ENCODE assay signal across 1 cellular context in genomic region chr17:64694207-64694606, GRCh38.
TF ChIP-seq lines count a peak whose summit lies in the region.

No MANE protein-coding gene starts in this region.

TF ChIP-seq in HepG2, 621 proteins besides CTCF, POLR2A, EP300 and RAD21 (continued from another document and continues in another):
- TF ChIP-seq ZHX2 (IDR thresholded peaks at IDR 0.05; ENCODE audit: low read depth) (peak; percentile 50; the same call in 1 of the 2 replicates), ZHX2 (CRISPR knock-in tag; IDR thresholded peaks at IDR 0.05; ENCODE audit: borderline replicate concordance) (no peak), FUBP1 (CRISPR knock-in tag; IDR thresholded peaks at IDR 0.05; ENCODE audit: borderline replicate concordance) (no peak), ZNF441 (CRISPR knock-in tag; IDR thresholded peaks at IDR 0.05; ENCODE audit: borderline replicate concordance) (no peak), ZSCAN21 (CRISPR knock-in tag; IDR thresholded peaks at IDR 0.05; ENCODE audit: borderline replicate concordance) (no peak), NFE2 (CRISPR knock-in tag; IDR thresholded peaks at IDR 0.05) (no peak), ZBTB20 (CRISPR knock-in tag; IDR thresholded peaks at IDR 0.05; ENCODE audit: borderline replicate concordance, low read depth) (no peak), MTF1 (CRISPR knock-in tag; IDR thresholded peaks at IDR 0.05) (no peak), SIN3B (IDR thresholded peaks at IDR 0.05; ENCODE audit: low read length) (no peak), ZNF83 (CRISPR knock-in tag; IDR thresholded peaks at IDR 0.05; ENCODE audit: borderline replicate concordance) (no peak), MAX (IDR thresholded peaks at IDR 0.05) (no peak), TERF1 (CRISPR knock-in tag; IDR thresholded peaks at IDR 0.05) (no peak), ZNF710 (CRISPR knock-in tag; IDR thresholded peaks at IDR 0.05; ENCODE audit: borderline replicate concordance) (peak; percentile 55; the same call in 1 of the 2 replicates), RCOR2 (CRISPR knock-in tag; IDR thresholded peaks at IDR 0.05) (peak; percentile 48; the same call in 1 of the 2 replicates), ZSCAN9 (CRISPR knock-in tag; IDR thresholded peaks at IDR 0.05; ENCODE audit: borderline replicate concordance) (peak; percentile 50; the same call in 1 of the 2 replicates), ZNF773 (CRISPR knock-in tag; IDR thresholded peaks at IDR 0.05; ENCODE audit: borderline replicate concordance) (no peak), NR2F1 (CRISPR knock-in tag; IDR thresholded peaks at IDR 0.05) (0 out of 4 replicates have a peak, but pooled peaks have one; percentile 29 to 54), RFXAP (CRISPR knock-in tag; IDR thresholded peaks at IDR 0.05; ENCODE audit: borderline replicate concordance) (0 out of 2 replicates have a peak, but pooled peaks have one; percentile 34), THAP8 (CRISPR knock-in tag; IDR thresholded peaks at IDR 0.05; ENCODE audit: borderline replicate concordance) (no peak), PAX8 (CRISPR knock-in tag; IDR thresholded peaks at IDR 0.05; ENCODE audit: borderline replicate concordance) (no peak), NCOA5 (CRISPR knock-in tag; IDR thresholded peaks at IDR 0.05) (no peak), POGZ (CRISPR knock-in tag; IDR thresholded peaks at IDR 0.05) (peak; percentile 59), EZH2 (conservative IDR thresholded peaks at IDR 0.05; ENCODE audit: low read depth, low read length) (no peak), ATF7 (IDR thresholded peaks at IDR 0.05) (0 out of 2 replicates have a peak, but pooled peaks have one; percentile 9), ATF7 (CRISPR knock-in tag; IDR thresholded peaks at IDR 0.05) (no peak), ZNF615 (CRISPR knock-in tag; IDR thresholded peaks at IDR 0.05; ENCODE audit: borderline replicate concordance) (no peak), GTF2F1 (IDR thresholded peaks at IDR 0.05; ENCODE audit: low read length) (no peak), ZNF260 (CRISPR knock-in tag; IDR thresholded peaks at IDR 0.05; ENCODE audit: borderline replicate concordance, low read depth) (no peak), GATAD2A (CRISPR knock-in tag; IDR thresholded peaks at IDR 0.05) (peak; percentile 94), DNMT1 (CRISPR knock-in tag; IDR thresholded peaks at IDR 0.05) (no peak), MIER3 (CRISPR knock-in tag; IDR thresholded peaks at IDR 0.05; ENCODE audit: borderline replicate concordance) (peak; percentile 89; the same call in 1 of the 2 replicates), ZBTB42 (CRISPR knock-in tag; IDR thresholded peaks at IDR 0.05) (no peak), FOXA3 (CRISPR knock-in tag; IDR thresholded peaks at IDR 0.05) (peak; percentile 80), ATF1 (CRISPR knock-in tag; IDR thresholded peaks at IDR 0.05) (no peak), KDM1A (CRISPR knock-in tag; IDR thresholded peaks at IDR 0.05) (no peak), ZNF547 (CRISPR knock-in tag; IDR thresholded peaks at IDR 0.05) (no peak), CHD2 (IDR thresholded peaks at IDR 0.05; ENCODE audit: low read depth, low read length) (no peak), LCORL (IDR thresholded peaks at IDR 0.05) (0 out of 2 replicates have a peak, but pooled peaks have one; percentile 31), LCORL (CRISPR knock-in tag; IDR thresholded peaks at IDR 0.05) (peak; percentile 79), IKZF5 (CRISPR knock-in tag; IDR thresholded peaks at IDR 0.05) (peak; percentile 51), ZNF251 (CRISPR knock-in tag; IDR thresholded peaks at IDR 0.05) (no peak), ZNF180 (CRISPR knock-in tag; IDR thresholded peaks at IDR 0.05; ENCODE audit: borderline replicate concordance, low read depth) (no peak), THYN1 (CRISPR knock-in tag; IDR thresholded peaks at IDR 0.05; ENCODE audit: borderline replicate concordance, low read depth) (no peak), SYNCRIP (IDR thresholded peaks at IDR 0.05; ENCODE audit: insufficient read depth, low read depth, low read length) (no peak), HMGA1 (CRISPR knock-in tag; conservative IDR thresholded peaks at IDR 0.05) (no peak), STAT5B (CRISPR knock-in tag; IDR thresholded peaks at IDR 0.05) (no peak), HNRNPK (IDR thresholded peaks at IDR 0.05; ENCODE audit: low read depth, low read length, poor library complexity, severe bottlenecking) (no peak), PATZ1 (CRISPR knock-in tag; IDR thresholded peaks at IDR 0.05) (peak; percentile 20; the same call in 1 of the 2 replicates), ZNF550 (CRISPR knock-in tag; IDR thresholded peaks at IDR 0.05; ENCODE audit: borderline replicate concordance) (no peak), ZNF10 (CRISPR knock-in tag; IDR thresholded peaks at IDR 0.05; ENCODE audit: borderline replicate concordance, low read depth) (no peak), ZEB1 (IDR thresholded peaks at IDR 0.05; ENCODE audit: insufficient replicate concordance, low read depth) (no peak), FOXP4 (CRISPR knock-in tag; IDR thresholded peaks at IDR 0.05) (peak; percentile 32; the same call in 1 of the 2 replicates), ZNF124 (CRISPR knock-in tag; IDR thresholded peaks at IDR 0.05) (no peak)
